23 cellular contexts compared by ENCODE assay signal in the genomic region with DNA sequence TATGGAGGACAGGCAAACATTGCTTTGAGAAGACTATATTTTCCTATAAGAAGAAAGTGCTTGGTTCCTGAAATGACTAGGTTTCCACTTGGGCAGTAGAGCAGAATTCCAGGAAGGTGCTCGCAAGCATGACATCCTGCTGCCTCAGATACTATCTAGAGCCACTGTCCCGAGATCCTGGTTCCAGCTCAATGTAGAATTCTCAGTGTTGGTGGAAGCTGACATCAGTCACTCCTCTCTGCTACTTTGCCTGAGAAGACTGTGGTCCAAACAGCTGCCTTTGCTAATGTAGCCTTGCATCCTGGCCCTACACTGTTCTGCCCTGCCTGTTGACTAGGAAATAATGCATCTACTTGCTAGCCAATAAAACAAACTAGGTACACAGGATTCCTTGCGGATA.
"Had no signal": no experiment of that assay in that cellular context is flagged by ENCODE, and none has a peak within 500 bp of the region (broad histone marks: within the 10 kb centered on the region; RNA-seq: fewer than 3 reads in every experiment).

No MANE protein-coding gene starts in this region.

- H3K36me3 Mint-ChIP-seq: activated naive CD8-positive, alpha-beta T cell treated with anti-CD3 and anti-CD28 coated beads for 36 hours had no signal

- H3K27ac Mint-ChIP-seq: activated CD4-positive, alpha-beta memory T cell treated with anti-CD3 and anti-CD28 coated beads, Interleukin-2, amount 10 ng/mL, durations not matched to agents 7 days and 5 days; activated CD4-positive, alpha-beta T cell treated with anti-CD3 and anti-CD28 coated beads for 36 hours; activated naive CD4-positive, alpha-beta T cell treated with anti-CD3 and anti-CD28 coated beads, Interleukin-2, amount 10 ng/mL, durations not matched to agents 7 days and 5 days; activated naive CD8-positive, alpha-beta T cell treated with anti-CD3 and anti-CD28 coated beads for 36 hours; activated T-helper 17 cell treated with anti-CD3 and anti-CD28 coated beads, Interleukin-2, amount 50 U/mL, for 72 hours; T-cell had no signal

- FAIRE-seq: TTC549 had no signal

- H3K4me3 Mint-ChIP-seq: activated CD4-positive, alpha-beta memory T cell treated with anti-CD3 and anti-CD28 coated beads, Interleukin-2, amount 10 ng/mL, durations not matched to agents 7 days and 5 days; activated CD4-positive, alpha-beta T cell treated with anti-CD3 and anti-CD28 coated beads for 36 hours; activated naive CD4-positive, alpha-beta T cell treated with anti-CD3 and anti-CD28 coated beads, Interleukin-2, amount 10 ng/mL, durations not matched to agents 7 days and 5 days; activated naive CD8-positive, alpha-beta T cell treated with anti-CD3 and anti-CD28 coated beads for 36 hours; activated T-helper 17 cell treated with anti-CD3 and anti-CD28 coated beads, Interleukin-2, amount 50 U/mL, for 72 hours; T-cell had no signal

- H3K9me3 Mint-ChIP-seq: activated T-helper 17 cell treated with anti-CD3 and anti-CD28 coated beads, Interleukin-2, amount 50 U/mL, for 72 hours had no signal

- H3K27me3 Mint-ChIP-seq: activated CD4-positive, alpha-beta T cell treated with anti-CD3 and anti-CD28 coated beads for 36 hours; activated naive CD8-positive, alpha-beta T cell treated with anti-CD3 and anti-CD28 coated beads for 36 hours had no signal

- H3K4me1 Mint-ChIP-seq: activated CD4-positive, alpha-beta memory T cell treated with anti-CD3 and anti-CD28 coated beads, Interleukin-2, amount 10 ng/mL, durations not matched to agents 7 days and 5 days; activated CD4-positive, alpha-beta T cell treated with anti-CD3 and anti-CD28 coated beads for 36 hours; activated naive CD4-positive, alpha-beta T cell treated with anti-CD3 and anti-CD28 coated beads, Interleukin-2, amount 10 ng/mL, durations not matched to agents 7 days and 5 days; activated naive CD8-positive, alpha-beta T cell treated with anti-CD3 and anti-CD28 coated beads for 36 hours; activated T-helper 17 cell treated with anti-CD3 and anti-CD28 coated beads, Interleukin-2, amount 50 U/mL, for 72 hours had no signal

- DNase-seq: activated CD4-positive, alpha-beta memory T cell treated with anti-CD3 and anti-CD28 coated beads, Interleukin-2, amount 10 ng/mL, durations not matched to agents 7 days and 5 days; activated CD4-positive, alpha-beta T cell treated with anti-CD3 and anti-CD28 coated beads for 36 hours; activated CD4-positive, alpha-beta T cell treated with anti-CD3 and anti-CD28 coated beads, Interleukin-2, amount 50 U/mL, for 1 hour; activated gamma-delta T cell treated with Interleukin-2 at 50 U/mL for 16 hours; activated naive CD4-positive, alpha-beta T cell treated with anti-CD3 and anti-CD28 coated beads, Interleukin-2, amount 10 ng/mL, durations not matched to agents 7 days and 5 days; activated naive CD8-positive, alpha-beta T cell treated with anti-CD3 and anti-CD28 coated beads for 36 hours; activated T-cell treated with anti-CD3 and anti-CD28 coated beads for 4 hours; activated T-cell treated with anti-CD3 and anti-CD28 coated beads, Interleukin-2, amount 50 U/mL, for 48 hours; central memory CD4-positive, alpha-beta T cell; KBM-7; NCI-H1048; NCI-H146; NCI-H187 treated with DMSO at 0.1 percent for 48 hours; NCI-H2081 treated with DMSO at 0.1 percent for 48 hours; NCI-H446; OCI-M1; T-cell; T-helper 2 cell; T1000 had no signal

- H3K27ac ChIP-seq: RWPE1 had no signal

- ATAC-seq: activated CD4-positive, alpha-beta T cell treated with anti-CD3 and anti-CD28 coated beads for 36 hours; activated T-helper 17 cell treated with anti-CD3 and anti-CD28 coated beads, Interleukin-2, amount 50 U/mL, for 72 hours; Panc1; T-cell had no signal
